In genomic region chr14:75258803-75259509, GRCh38 we compare ENCODE assay signal across 8 cellular contexts. TPM values are rescaled to one million over a fixed set of nuclear protein-coding genes. Genes with fewer than 3 reads are reported as not detected.
DNase-seq lines count a peak whose midpoint lies in the region; ATAC-seq and TF ChIP-seq lines count a peak whose summit lies in the region.

No MANE protein-coding gene starts in this region.

- peak; percentile 13 for TF ChIP-seq POLR2A in right lobe of liver (IDR thresholded peaks at IDR 0.05)

- CTCF ChIA-PET in activated CD8-positive, alpha-beta T cell treated with anti-CD3 and anti-CD28 coated beads for 36 hours (lab: Charles Lee): interaction anchor here (0.6 to 3.9 kb wide), 6 partner anchors 10 to 128 kb away, joined by 3 to 15 read pairs (median 4); no protein-coding TSS in a partner anchor

- H3K36me3 Mint-ChIP-seq in CD14-positive monocyte: peaks cover 2 to 8% of the 10 kb centered on the region in 2 donors
- H3K36me3 Mint-ChIP-seq in activated CD8-positive, alpha-beta T cell treated with anti-CD3 and anti-CD28 coated beads for 36 hours (ENCODE audit: low read depth): no peaks in the 10 kb centered on the region

- WGBS in right lobe of liver (ENCODE audit: insufficient coverage, low coverage, low lambda C conversion rate, missing lambda C conversion rate): 0% methylated on average over 9 of the region's 40 CpGs

- H3K27ac Mint-ChIP-seq in CD14-positive monocyte: peak overlapping the region; percentile 99 to 100 (median 100)
- H3K27ac Mint-ChIP-seq in activated CD8-positive, alpha-beta T cell treated with anti-CD3 and anti-CD28 coated beads for 36 hours: peak overlapping the region; percentile 99

- H3K9me3 Mint-ChIP-seq in CD14-positive monocyte: peaks cover 0 to 3% (median 0%) of the 10 kb centered on the region in 7 donors
- H3K9me3 Mint-ChIP-seq in activated CD8-positive, alpha-beta T cell treated with anti-CD3 and anti-CD28 coated beads for 36 hours: no peaks in the 10 kb centered on the region

- peak; percentile 89 for ATAC-seq in GM19455 (IDR thresholded peaks at IDR 0.05; ENCODE audit: unreplicated experiment)
- peak; percentile 98 for ATAC-seq in activated CD8-positive, alpha-beta T cell treated with anti-CD3 and anti-CD28 coated beads for 36 hours
- ATAC-seq in right lobe of liver: peak; percentile 79 to 86 (median 82)

- intact Hi-C loops in CD14-positive monocyte (cut with micrococcal nuclease) (loop anchor here (1.0 to 5.0 kb wide), 6 partner anchors 17 to 72 kb away; no protein-coding TSS in a partner anchor), right lobe of liver (cut with DNase I) (no loop called here)
- intact Hi-C loops in activated CD8-positive, alpha-beta T cell treated with anti-CD3 and anti-CD28 coated beads for 36 hours (cut with micrococcal nuclease): no loop called here

- peak overlapping the region; percentile 63 to 67 for H3K4me3 ChIP-seq in duodenal mucosa (ENCODE audit: low read depth in 1 of 2, low read length in 2 of 2)
- H3K4me3 ChIP-seq in right lobe of liver: peak overlapping the region; percentile 21 to 52 (median 24)

- H3K27ac ChIP-seq in duodenal mucosa (ENCODE audit: low read depth, low read length) (peak overlapping the region; percentile 97), right lobe of liver (peak overlapping the region; percentile 90 to 98 (median 98))

- POLR2A ChIA-PET in activated CD8-positive, alpha-beta T cell treated with anti-CD3 and anti-CD28 coated beads for 36 hours (lab: Charles Lee): interaction anchor here (0.7 to 1.9 kb wide), 14 partner anchors 8 to 264 kb away, joined by 3 to 16 read pairs (median 4); partner anchors contain the start of genes FOS and NEK9

- H3K9ac ChIP-seq in duodenal mucosa (ENCODE audit: low read depth in 1 of 2, low read length in 2 of 2): peak overlapping the region; percentile 96 to 98

- H3K9me3 ChIP-seq in duodenal mucosa (ENCODE audit: control insufficient read depth in 1 of 2, low read length in 2 of 2) (no peaks in the 10 kb centered on the region), right lobe of liver (no peaks in the 10 kb centered on the region)

- H3K4me1 ChIP-seq in duodenal mucosa (ENCODE audit: control insufficient read depth in 1 of 2, insufficient read depth in 2 of 2, low read length in 2 of 2): peaks cover 33 to 50% of the 10 kb centered on the region in 2 donors
- H3K4me1 ChIP-seq in right lobe of liver: peaks cover 0 to 31% (median 13%) of the 10 kb centered on the region in 4 donors

- H3K4me1 Mint-ChIP-seq in CD14-positive monocyte: peaks cover 51% of the 10 kb centered on the region
- peaks cover 24% of the 10 kb centered on the region for H3K4me1 Mint-ChIP-seq in activated CD8-positive, alpha-beta T cell treated with anti-CD3 and anti-CD28 coated beads for 36 hours (ENCODE audit: low read depth)

- TF ChIP-seq CTCF in CD14-positive monocyte (IDR thresholded peaks at IDR 0.05): peak; percentile 2
- TF ChIP-seq CTCF in activated CD8-positive, alpha-beta T cell treated with anti-CD3 and anti-CD28 coated beads for 36 hours (IDR thresholded peaks at IDR 0.05): no peak
- no peak for TF ChIP-seq CTCF in right lobe of liver (IDR thresholded peaks at IDR 0.05)

- H3K4me3 Mint-ChIP-seq in CD14-positive monocyte: peak overlapping the region; percentile 79 to 92
- H3K4me3 Mint-ChIP-seq in activated CD8-positive, alpha-beta T cell treated with anti-CD3 and anti-CD28 coated beads for 36 hours: peak overlapping the region; percentile 84

- H3K36me3 ChIP-seq in duodenal mucosa (ENCODE audit: control insufficient read depth in 1 of 2, insufficient read depth in 2 of 2, low read length in 2 of 2) (no peaks in the 10 kb centered on the region), right lobe of liver (no peaks in the 10 kb centered on the region)

- H3K27me3 Mint-ChIP-seq in CD14-positive monocyte (ENCODE audit: low read depth in 3 of 3): peaks cover 0 to 2% (median 1%) of the 10 kb centered on the region in 3 donors
- H3K27me3 Mint-ChIP-seq in activated CD8-positive, alpha-beta T cell treated with anti-CD3 and anti-CD28 coated beads for 36 hours: peaks cover 3% of the 10 kb centered on the region

- H3K27me3 ChIP-seq in duodenal mucosa (ENCODE audit: control insufficient read depth in 1 of 2, insufficient read depth in 2 of 2, low read length in 2 of 2): no peaks in the 10 kb centered on the region
- no peaks in the 10 kb centered on the region for H3K27me3 ChIP-seq in right lobe of liver

- DNase-seq in CD14-positive monocyte (ENCODE audit: low spot score): peak; percentile 100
- peak; percentile 95 for DNase-seq in HK-2 (ENCODE audit: unreplicated experiment)
- peak; percentile 92 for DNase-seq in NCI-H82 treated with DMSO at 0.1 percent for 48 hours (lab: John Stamatoyannopoulos, UW; ENCODE audit: unreplicated experiment)
- peak; percentile 99 for DNase-seq in activated CD8-positive, alpha-beta T cell treated with anti-CD3 and anti-CD28 coated beads for 36 hours
- peak; percentile 98 to 99 (median 99) for DNase-seq in right lobe of liver
- peak; percentile 99 for DNase-seq in stimulated activated CD4-positive, alpha-beta T cell treated with anti-CD3 and anti-CD28 coated beads, Interleukin-4, amount 100 ng/mL, for 24 hours

RNA-seq across cellular contexts. Expression of gene FOS, which starts 19.7 kb away (rescaled TPM):
- 1,000 to 10,000 TPM; 4,403 to 4,841 TPM for polyA plus RNA-seq in CD14-positive monocyte
- 10 to 100 TPM; 81.8 to 84.6 TPM for total RNA-seq in activated CD8-positive, alpha-beta T cell treated with anti-CD3 and anti-CD28 coated beads for 36 hours
- 100 to 1,000 TPM in 1 of 6 experiments, 10 to 100 TPM in 4, 1 to 10 TPM in 1; 9.9 to 151 (median 49.5) TPM for total RNA-seq in right lobe of liver

Comparison
In these comparisons a context has a peak if more than half of its experiments do, and no peak if none do; other contexts are left out.
1. Peak in every context shown above with its lines: DNase-seq, ATAC-seq, H3K4me3 ChIP-seq and H3K27ac ChIP-seq.
2. intact Hi-C loops: an anchor here in CD14-positive monocyte (1.0 to 5.0 kb wide); none called in activated CD8-positive, alpha-beta T cell treated with anti-CD3 and anti-CD28 coated beads for 36 hours and right lobe of liver.